27 cellular contexts compared by ENCODE assay signal in the genomic region with DNA sequence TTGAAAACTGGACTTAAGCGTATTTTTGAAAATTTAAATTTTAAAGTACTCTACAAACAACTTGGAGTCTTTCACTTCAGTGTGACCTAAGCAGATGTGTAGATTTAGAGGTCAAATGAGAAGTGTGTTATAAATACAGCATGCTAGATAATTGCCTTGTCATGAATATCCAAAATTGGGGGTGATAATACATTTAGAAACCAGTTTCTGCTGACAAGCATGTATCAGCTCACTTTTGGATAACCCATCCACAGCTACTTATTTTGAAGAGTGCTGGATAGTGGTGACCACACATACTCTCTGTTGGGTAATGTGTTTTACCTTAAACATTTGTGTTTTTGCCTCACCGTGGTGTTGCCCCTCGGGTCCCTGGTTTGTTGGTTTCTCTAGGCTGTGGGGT. TPM values are rescaled to one million over a fixed set of nuclear protein-coding genes. Genes with fewer than 3 reads are reported as not detected.
A peak's percentile ranks its signal among the peaks of the same experiment; 100 is the strongest.
DNase-seq lines count a peak whose midpoint lies in the region; ATAC-seq, FAIRE-seq and TF ChIP-seq lines count a peak whose summit lies in the region.
"Had no signal": no experiment of that assay in that cellular context is flagged by ENCODE, and none has a peak within 500 bp of the region (broad histone marks: within the 10 kb centered on the region; RNA-seq: fewer than 3 reads in every experiment).

No MANE protein-coding gene starts in this region.

- H3K27me3 Mint-ChIP-seq in activated T-cell treated with anti-CD3 and anti-CD28 coated beads, Interleukin-2, amount 50 U/mL, for 24 hours = no peaks in the 10 kb centered on the region
- H3K27me3 Mint-ChIP-seq: CD4-positive, alpha-beta memory T cell; CD4-positive, CD25-positive, alpha-beta regulatory T cell; CD8-positive, alpha-beta memory T cell had no signal

- peaks cover 63% of the 10 kb centered on the region for H3K36me3 ChIP-seq in K562 (ENCODE audit: control insufficient read depth, insufficient read depth, low read length)
- peaks cover 6% of the 10 kb centered on the region for H3K36me3 ChIP-seq in neutrophil
- H3K36me3 ChIP-seq: BE2C had no signal

- H3K4me1 ChIP-seq in K562 (replicated peaks in 1 of 2; ENCODE audit: control insufficient read depth in 2 of 2, insufficient read depth in 2 of 2, low read length in 2 of 2) (peaks cover 23 to 27% of the 10 kb centered on the region in 2 experiments; a peak in 4 of 5 replicates), neutrophil (ENCODE audit: control insufficient read depth in 1 of 2, insufficient read depth in 1 of 2, low read depth in 1 of 2, low read length in 1 of 2) (peaks cover 15% of the 10 kb centered on the region in 2 experiments)
- H3K4me1 ChIP-seq: BE2C had no signal

- ATAC-seq in K562 (no peak), GM21717 (IDR thresholded peaks at IDR 0.05; ENCODE audit: unreplicated experiment) (no peak)
- ATAC-seq: A549, GM12878 had no signal

- no peak for TF ChIP-seq RAD21 in K562 (CRISPR knock-in tag; conservative IDR thresholded peaks at IDR 0.05 in 1 of 2, IDR thresholded peaks at IDR 0.05 in 1 of 2)

- no TSS peak for BruUV-seq in K562 (replicated peaks; lab: Mats Ljungman, UMichigan)

- H3K9me3 ChIP-seq in K562 (replicated peaks; ENCODE audit: control insufficient read depth, insufficient read depth, low read depth, low read length) (no peaks in the 10 kb centered on the region), neutrophil (no peaks in the 10 kb centered on the region)
- H3K9me3 ChIP-seq: A549, BE2C had no signal

- H3K36me3 Mint-ChIP-seq in activated T-cell treated with anti-CD3 and anti-CD28 coated beads, Interleukin-2, amount 50 U/mL, for 24 hours (ENCODE audit: low read depth) = peaks cover 64% of the 10 kb centered on the region

- in situ Hi-C loops in K562 (cut with MboI) = no loop called here

- CTCF ChIA-PET in K562 (lab: Yijun Ruan, JAX; ENCODE audit: low intra/inter-chr PET ratio) = no interaction called here

- intact Hi-C loops in K562 (cut with micrococcal nuclease) = no loop called here

- no peak overlapping the region for H3K27ac ChIP-seq in K562 (ENCODE audit: extremely low read depth, low read depth, low read length)
- peak overlapping the region; percentile 13 for H3K27ac ChIP-seq in neutrophil
- H3K27ac ChIP-seq: 22Rv1, A549, BLaER1 had no signal

- H3K4me1 Mint-ChIP-seq in activated T-cell treated with anti-CD3 and anti-CD28 coated beads, Interleukin-2, amount 50 U/mL, for 24 hours (ENCODE audit: low read depth) = peaks cover 64% of the 10 kb centered on the region

- H3K4me3 Mint-ChIP-seq in activated T-cell treated with anti-CD3 and anti-CD28 coated beads, Interleukin-2, amount 50 U/mL, for 24 hours = no peak overlapping the region
- H3K4me3 Mint-ChIP-seq: CD14-positive monocyte; CD4-positive, alpha-beta memory T cell; CD4-positive, CD25-positive, alpha-beta regulatory T cell had no signal

- peaks cover 98% of the 10 kb centered on the region for H3K79me2 ChIP-seq in K562 (ENCODE audit: control insufficient read depth, insufficient read depth, low read length)

- 98% methylated on average over 3 of the region's 3 CpGs for WGBS in K562 (ENCODE audit: insufficient coverage, low coverage, missing lambda C conversion rate)

- no peak overlapping the region for H3K4me3 ChIP-seq in K562
- no peak overlapping the region for H3K4me3 ChIP-seq in neutrophil (ENCODE audit: low read depth in 1 of 2, low read length in 1 of 2)
- H3K4me3 ChIP-seq: A549, BLaER1, GM12878 had no signal

- H3K4me2 ChIP-seq in K562 (ENCODE audit: insufficient read depth, low read length) = no peak overlapping the region
- H3K4me2 ChIP-seq: A549, BLaER1 had no signal

- peak overlapping the region; percentile 66 for H3K27ac Mint-ChIP-seq in activated T-cell treated with anti-CD3 and anti-CD28 coated beads, Interleukin-2, amount 50 U/mL, for 24 hours

- no peak for TF ChIP-seq EP300 in K562 (IDR thresholded peaks at IDR 0.05; ENCODE audit: low read length)

- POLR2A ChIA-PET in K562 (lab: Yijun Ruan, JAX) = interaction anchor here (0.6 to 0.7 kb wide), 3 partner anchors 9 to 76 kb away, joined by 3 to 5 read pairs (median 4); no protein-coding TSS in a partner anchor

- peaks cover 2% of the 10 kb centered on the region for H3K9me1 ChIP-seq in K562 (ENCODE audit: control insufficient read depth, insufficient read depth, low read length)

- no peak overlapping the region for H3K9ac ChIP-seq in K562 (ENCODE audit: insufficient read depth in 1 of 2, low read depth in 2 of 2, low read length in 2 of 2)
- H3K9ac ChIP-seq: BLaER1 had no signal

- no peaks in the 10 kb centered on the region for H3K9me3 Mint-ChIP-seq in activated T-cell treated with anti-CD3 and anti-CD28 coated beads, Interleukin-2, amount 50 U/mL, for 24 hours
- H3K9me3 Mint-ChIP-seq: CD14-positive monocyte; CD4-positive, alpha-beta memory T cell; CD4-positive, CD25-positive, alpha-beta regulatory T cell; CD8-positive, alpha-beta memory T cell had no signal

- no peak for TF ChIP-seq POLR2A in K562 (conservative IDR thresholded peaks at IDR 0.05)

- DNase-seq in activated T-cell treated with anti-CD3 and anti-CD28 coated beads, Interleukin-2, amount 50 U/mL, for 24 hours = no peak
- DNase-seq in activated T-cell treated with anti-CD3 and anti-CD28 coated beads, Interleukin-2, amount 50 U/mL, for 1 hour = no peak
- no peak for DNase-seq in K562 (ENCODE audit: extremely low read depth in 1 of 4, low spot score in 3 of 4)
- no peak for DNase-seq in LoVo (ENCODE audit: low spot score)
- no peak for DNase-seq in AG08395 (ENCODE audit: low spot score)
- DNase-seq: BE2C; C1 segment of cervical spinal cord; CD4-positive, alpha-beta memory T cell; CD4-positive, CD25-positive, alpha-beta regulatory T cell; CD8-positive, alpha-beta memory T cell; COR-L47; DMS 273 treated with DMSO at 0.1 percent for 48 hours; DMS153; DMS53; DMS79; DND-41; EL; GDM1 had no signal

- no peaks in the 10 kb centered on the region for H3K27me3 ChIP-seq in K562 (ENCODE audit: control insufficient read depth in 2 of 2, insufficient read depth in 2 of 2, low read length in 2 of 2)
- H3K27me3 ChIP-seq in neutrophil = no peaks in the 10 kb centered on the region
- H3K27me3 ChIP-seq: BE2C, BLaER1 had no signal

- no peak overlapping the region for H2AFZ ChIP-seq in K562 (ENCODE audit: low read depth, low read length)

- no peak for FAIRE-seq in K562 (lab: Jason Lieb, UNC)
- FAIRE-seq: A549, GM12878, GM12892, GM18507 had no signal

- peaks cover 4% of the 10 kb centered on the region for H4K20me1 ChIP-seq in K562 (replicated peaks; ENCODE audit: control insufficient read depth, insufficient read depth, low read length)

- TF ChIP-seq CTCF in K562 (IDR thresholded peaks at IDR 0.05 in 2 of 3, conservative IDR thresholded peaks at IDR 0.05 in 1 of 3; ENCODE audit: insufficient read depth in 2 of 3, low read depth in 1 of 3, low read length in 3 of 3) (no peak), neutrophil (IDR thresholded peaks at IDR 0.05) (no peak)

TF ChIP-seq in K562, 482 proteins besides CTCF, POLR2A, EP300 and RAD21:
- TF ChIP-seq ZNF316 (IDR thresholded peaks at IDR 0.05) = peak; percentile 82
- no peak for TF ChIP-seq ZNF764 (CRISPR knock-in tag; IDR thresholded peaks at IDR 0.05; ENCODE audit: low read depth)
- TF ChIP-seq C11orf30 (IDR thresholded peaks at IDR 0.05; ENCODE audit: low read depth) = peak; percentile 51

RNA-seq across cellular contexts. Expression of a gene that starts 14.9 kb away (rescaled TPM):
- total RNA-seq in K562 (2011; cell fraction: chromatin; rRNA removed; ENCODE audit: low replicate concordance) = 128 and 141 TPM in 2 replicates
- total RNA-seq in K562 (2011; cell fraction: nucleolus; rRNA removed) = 88.6 and 91.1 TPM in 2 replicates
- 120 and 166 TPM in 2 replicates for total RNA-seq in K562 (2011; cell fraction: nucleoplasm; rRNA removed)
- 19.3 and 34.7 TPM in 2 replicates for total RNA-seq in K562 (2014; rRNA removed)
- 24.3 and 25.0 TPM in 2 replicates for total RNA-seq in K562 (2014; rRNA removed; fragmentation: Illumina TruSeq; extraction: Trizol)
- total RNA-seq in K562 (2015; rRNA removed; fragmentation: Illumina TruSeq; extraction: Trizol) = 21.9 and 22.1 TPM in 2 replicates
- total RNA-seq in K562 (2021) = 64.2 and 65.7 TPM in 2 replicates
- 5.2 and 6.0 TPM in 2 replicates for polyA plus RNA-seq in K562 (2011; rRNA removed)
- 5.6 and 6.8 TPM in 2 replicates for polyA plus RNA-seq in K562 (2011; cell fraction: cytosol; rRNA removed)
- 25.5 and 29.7 TPM in 2 replicates for polyA plus RNA-seq in K562 (2011; cell fraction: nucleus; rRNA removed)
- 20.6 and 20.9 TPM in 2 replicates for polyA plus RNA-seq in K562 (2012)
- 23.6 and 25.9 TPM in 2 replicates for polyA plus RNA-seq in K562 (2014; fragmentation: Illumina TruSeq; extraction: Trizol)
- 1 to 10 TPM; 3.3 to 4.8 TPM for polyA plus RNA-seq in K562 (2014; fragmentation: Nextera tagmentation; extraction: Ambion mirVana)
- polyA plus RNA-seq in K562 (2014; rRNA removed) = 15.6 and 19.6 TPM in 2 replicates
- 42.2 and 45.2 TPM in 2 replicates for polyA minus RNA-seq in K562 (2011; rRNA and poly(A)+ RNA removed)
- 34.1 and 47.8 TPM in 2 replicates for polyA minus RNA-seq in K562 (2011; cell fraction: cytosol; rRNA and poly(A)+ RNA removed)
- 48.1 and 74.3 TPM in 2 replicates for polyA minus RNA-seq in K562 (2011; cell fraction: nucleus; rRNA and poly(A)+ RNA removed)
